In genomic region chr20:43456809-43457639, GRCh38 we compare ENCODE assay signal across 8 cellular contexts. TPM values are rescaled to one million over a fixed set of nuclear protein-coding genes. Genes with fewer than 3 reads are reported as not detected.
DNase-seq lines count a peak whose midpoint lies in the region; ATAC-seq, FAIRE-seq and TF ChIP-seq lines count a peak whose summit lies in the region.

No MANE protein-coding gene starts in this region.

- peaks cover 14 to 16% (median 14%) of the 10 kb centered on the region in 3 donors for H3K4me1 ChIP-seq in skeletal muscle tissue (ENCODE audit: control insufficient read depth in 3 of 3, insufficient read depth in 3 of 3, low read length in 3 of 3)

- H3K27ac ChIP-seq in VCaP (peak overlapping the region; percentile 100), skeletal muscle tissue (ENCODE audit: low read depth, low read length) (peak overlapping the region; percentile 100)

- no peak for TF ChIP-seq CTCF in VCaP (conservative IDR thresholded peaks at IDR 0.05)
- no peak for TF ChIP-seq CTCF in bronchial epithelial cell (IDR thresholded peaks at IDR 0.05; ENCODE audit: insufficient read depth, low read length, severe bottlenecking)

- no peaks in the 10 kb centered on the region for H3K9me3 ChIP-seq in skeletal muscle tissue (ENCODE audit: control insufficient read depth in 3 of 3, low read length in 3 of 3)

- H3K4me3 ChIP-seq in bronchial epithelial cell (ENCODE audit: low read depth, low read length) (peak overlapping the region; percentile 97), skeletal muscle tissue (ENCODE audit: low read length in 3 of 3) (peak overlapping the region; percentile 92 to 96 (median 95))

- DNase-seq in NCI-H2171 treated with DMSO at 0.1 percent for 48 hours (lab: John Stamatoyannopoulos, UW) = peak; percentile 98
- peak; percentile 85 for DNase-seq in bronchial epithelial cell (ENCODE audit: low read depth)
- peak; percentile 93 for DNase-seq in iPS-NIHi11 (ENCODE audit: low spot score)

- FAIRE-seq in A204.1 (lab: Jason Lieb, UNC) (peak; percentile 82), bronchial epithelial cell (lab: Jason Lieb, UNC) (no peak)

- peaks cover 13% of the 10 kb centered on the region for H3K36me3 ChIP-seq in bronchial epithelial cell (ENCODE audit: control insufficient read depth, insufficient read depth, low read length)
- H3K36me3 ChIP-seq in skeletal muscle tissue (ENCODE audit: control insufficient read depth in 3 of 3, insufficient read depth in 3 of 3, low read length in 3 of 3) = peaks cover 20 to 29% (median 26%) of the 10 kb centered on the region in 3 donors

- ATAC-seq in GM18861 (IDR thresholded peaks at IDR 0.05; ENCODE audit: unreplicated experiment) (peak; percentile 76), HG03103 (IDR thresholded peaks at IDR 0.05; ENCODE audit: low read depth, unreplicated experiment) (peak; percentile 68)

- peak overlapping the region; percentile 98 to 100 (median 100) for H3K9ac ChIP-seq in skeletal muscle tissue (ENCODE audit: low read depth in 1 of 3, low read length in 3 of 3)

- H3K27me3 ChIP-seq in bronchial epithelial cell (ENCODE audit: control insufficient read depth, insufficient read depth, low read length) = no peaks in the 10 kb centered on the region
- H3K27me3 ChIP-seq in skeletal muscle tissue (ENCODE audit: control insufficient read depth in 3 of 3, insufficient read depth in 3 of 3, low read length in 3 of 3) = peaks cover 0 to 8% (median 3%) of the 10 kb centered on the region in 3 donors

RNA-seq across cellular contexts. Expression of gene SRSF6, which starts 0.7 kb away (rescaled TPM):
- total RNA-seq in bronchial epithelial cell (34.5 and 37.1 TPM in 2 replicates), skeletal muscle tissue (44.9 TPM)

RNA-seq across cellular contexts. Expression of gene L3MBTL1, which starts 50.5 kb away (rescaled TPM):
- 5.0 and 5.6 TPM in 2 replicates for total RNA-seq in bronchial epithelial cell
- total RNA-seq in skeletal muscle tissue = 7.8 TPM

Comparison
In these comparisons a context has a peak if more than half of its experiments do, and no peak if none do; other contexts are left out.
1. Peak in every context shown above with its lines: DNase-seq, ATAC-seq, H3K4me3 ChIP-seq and H3K27ac ChIP-seq.